Comparison of ENCODE assay signal across 8 cellular contexts in the genomic region with DNA sequence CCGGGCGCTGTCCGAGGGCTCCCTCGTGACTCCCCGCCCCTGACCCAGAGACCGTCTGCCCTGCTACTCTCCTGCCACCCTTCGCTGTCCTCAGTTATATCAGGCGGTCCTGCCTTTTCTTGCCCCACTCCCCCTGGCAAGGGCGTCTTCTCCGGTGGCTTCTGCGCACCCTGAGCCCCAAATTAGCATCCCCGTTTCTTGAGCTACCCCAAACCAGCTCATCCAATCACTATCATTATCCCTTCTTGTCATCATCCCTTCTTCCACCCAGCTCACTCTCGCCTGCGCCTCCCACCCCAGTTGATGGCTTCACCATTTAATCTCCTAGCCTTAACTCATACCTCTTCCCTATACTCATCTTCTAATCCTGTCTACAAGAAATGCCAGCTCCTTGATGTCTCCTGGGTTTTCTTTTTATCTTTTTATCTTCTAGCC. TPM values are rescaled to one million over a fixed set of nuclear protein-coding genes. Genes with fewer than 3 reads are reported as not detected.
DNase-seq lines count a peak whose midpoint lies in the region; ATAC-seq, FAIRE-seq and TF ChIP-seq lines count a peak whose summit lies in the region.

No MANE protein-coding gene starts in this region.

- peaks cover 35% of the 10 kb centered on the region for H4K20me1 ChIP-seq in hepatocyte (ENCODE audit: insufficient read depth, poor library complexity, severe bottlenecking)

- H3K9me3 Mint-ChIP-seq in activated naive CD8-positive, alpha-beta T cell (ENCODE audit: low read depth), result no peaks in the 10 kb centered on the region

- peak overlapping the region; percentile 98 for H3K27ac ChIP-seq in hepatocyte
- H3K27ac ChIP-seq in small intestine (ENCODE audit: low read depth in 1 of 2, low read length in 1 of 2), result peak overlapping the region; percentile 88 to 92

- H3K4me3 ChIP-seq in hepatocyte (peak overlapping the region; percentile 98), small intestine (ENCODE audit: low read depth in 1 of 2, low read length in 2 of 2) (peak overlapping the region; percentile 80 to 87)

- no peaks in the 10 kb centered on the region for H3K9me2 ChIP-seq in hepatocyte (replicated peaks; ENCODE audit: insufficient read depth)

- peak; percentile 20 for DNase-seq in CMK (ENCODE audit: low read depth)
- DNase-seq in hepatocyte (ENCODE audit: low spot score), result no peak
- no peak for DNase-seq in small intestine
- no peak for DNase-seq in NK-92 (lab: John Stamatoyannopoulos, UW; ENCODE audit: unreplicated experiment)
- DNase-seq in DMS53 treated with DMSO at 0.1 percent for 48 hours (lab: John Stamatoyannopoulos, UW; ENCODE audit: unreplicated experiment), result no peak
- DNase-seq in NCI-H2171 (lab: John Stamatoyannopoulos, UW), result no peak

- peak; percentile 1 for ATAC-seq in HG02938 (IDR thresholded peaks at IDR 0.05; ENCODE audit: unreplicated experiment)

- peak overlapping the region; percentile 96 for H2AFZ ChIP-seq in hepatocyte

- 3% methylated on average over 14 of the region's 14 CpGs for WGBS in hepatocyte (ENCODE audit: low lambda C conversion rate, missing lambda C conversion rate)
- 1 to 3% (median 3%) methylated on average over 12 to 14 of the region's 14 CpGs for WGBS in small intestine, 3 donors

- H3K27ac Mint-ChIP-seq in activated naive CD8-positive, alpha-beta T cell, result peak overlapping the region; percentile 51

- H3K9me3 ChIP-seq in hepatocyte (ENCODE audit: low read depth) (no peaks in the 10 kb centered on the region), small intestine (ENCODE audit: control insufficient read depth, low read depth) (no peaks in the 10 kb centered on the region)

- H3K36me3 ChIP-seq in hepatocyte (replicated peaks; ENCODE audit: insufficient read depth, low read depth) (no peaks in the 10 kb centered on the region), small intestine (ENCODE audit: control insufficient read depth in 2 of 2, insufficient read depth in 2 of 2, low read length in 2 of 2) (no peaks in the 10 kb centered on the region)

- TF ChIP-seq CTCF in hepatocyte (IDR thresholded peaks at IDR 0.05; ENCODE audit: poor library complexity), result no peak

- peaks cover 38% of the 10 kb centered on the region for H3K4me1 Mint-ChIP-seq in activated naive CD8-positive, alpha-beta T cell (ENCODE audit: low read depth)

- no peak for FAIRE-seq in small intestine (lab: Jason Lieb, UNC)

- H3K4me3 Mint-ChIP-seq in activated naive CD8-positive, alpha-beta T cell, result peak overlapping the region; percentile 92

- peaks cover 41% of the 10 kb centered on the region for H3K79me2 ChIP-seq in hepatocyte

- H3K36me3 Mint-ChIP-seq in activated naive CD8-positive, alpha-beta T cell, result no peaks in the 10 kb centered on the region

- H3K4me2 ChIP-seq in hepatocyte, result peak overlapping the region; percentile 91

- H3K27me3 Mint-ChIP-seq in activated naive CD8-positive, alpha-beta T cell, result no peaks in the 10 kb centered on the region

- H3K4me1 ChIP-seq in hepatocyte (ENCODE audit: insufficient read depth) (peaks cover 11% of the 10 kb centered on the region), small intestine (ENCODE audit: control insufficient read depth in 2 of 2, insufficient read depth in 1 of 2, low read depth in 1 of 2, low read length in 1 of 2) (peaks cover 4 to 10% of the 10 kb centered on the region in 2 donors)

- H3K27me3 ChIP-seq in hepatocyte (no peaks in the 10 kb centered on the region), small intestine (ENCODE audit: control insufficient read depth in 2 of 2, insufficient read depth in 2 of 2, low read length in 2 of 2) (no peaks in the 10 kb centered on the region)

RNA-seq across cellular contexts. Expression of a gene that starts 0.4 kb away (rescaled TPM):
- 1.2 and 3.7 TPM in 2 replicates for total RNA-seq in hepatocyte
- 6.5 and 7.6 TPM in 2 replicates for polyA plus RNA-seq in hepatocyte
- polyA plus RNA-seq in small intestine, result 10 to 100 TPM in 2 of 3 donors, 1 to 10 TPM in 1; 1.7 to 12.7 (median 10.5) TPM

RNA-seq across cellular contexts. Expression of a gene that starts 0.5 kb away (rescaled TPM):
- 38.0 and 48.6 TPM in 2 replicates for total RNA-seq in hepatocyte
- polyA plus RNA-seq in hepatocyte (42.0 and 49.0 TPM in 2 replicates), small intestine (10 to 100 TPM; 30.5 to 49.0 (median 35.9) TPM)

RNA-seq across cellular contexts. Expression of a gene that starts 45.5 kb away (rescaled TPM):
- 71.6 and 78.7 TPM in 2 replicates for total RNA-seq in hepatocyte
- polyA plus RNA-seq in hepatocyte, result 112 and 115 TPM in 2 replicates
- 10 to 100 TPM; 15.1 to 34.3 (median 17.9) TPM for polyA plus RNA-seq in small intestine

RNA-seq across cellular contexts. Expression of a gene that starts 56.1 kb away (rescaled TPM):
- 34.7 and 37.0 TPM in 2 replicates for total RNA-seq in hepatocyte
- 24.6 and 25.0 TPM in 2 replicates for polyA plus RNA-seq in hepatocyte
- 10 to 100 TPM; 15.7 to 21.7 (median 15.9) TPM for polyA plus RNA-seq in small intestine

RNA-seq across cellular contexts. Expression of a gene that starts 56.1 kb away (rescaled TPM):
- total RNA-seq in hepatocyte, result 3.7 and 3.9 TPM in 2 replicates
- polyA plus RNA-seq in hepatocyte, result 0.86 and 1.9 TPM in 2 replicates
- polyA plus RNA-seq in small intestine, result 1 to 10 TPM in 1 of 3 donors, not detected in 2; 3.9 TPM
